ENCODE assay signal across 2 cellular contexts in the genomic region with DNA sequence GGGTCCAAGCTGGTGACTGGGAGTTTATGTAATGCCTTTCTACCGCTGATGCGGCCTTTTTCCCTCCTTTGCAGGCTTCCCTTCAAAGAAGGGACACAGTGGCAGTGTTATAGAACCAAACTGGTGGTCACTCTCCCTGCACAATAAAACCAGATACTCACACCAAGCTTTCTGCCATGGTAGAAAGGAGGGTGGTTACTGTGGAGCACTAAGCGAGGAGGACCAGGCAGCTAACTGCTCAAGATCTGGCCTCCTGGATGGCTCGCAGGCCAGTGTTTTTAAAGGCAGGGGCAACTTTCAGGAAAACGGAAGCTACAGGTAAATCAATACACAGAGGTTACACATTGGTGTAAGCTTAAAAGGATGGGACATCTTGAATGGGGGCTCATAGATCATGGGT.
TF ChIP-seq lines count a peak whose summit lies in the region.

No MANE protein-coding gene starts in this region.

TF ChIP-seq in HepG2, 621 proteins besides CTCF, POLR2A, EP300 and RAD21:
- no peak for TF ChIP-seq YEATS4 (CRISPR knock-in tag; IDR thresholded peaks at IDR 0.05; ENCODE audit: borderline replicate concordance)
- no peak for TF ChIP-seq KDM5B (CRISPR knock-in tag; IDR thresholded peaks at IDR 0.05; ENCODE audit: borderline replicate concordance)
- TF ChIP-seq, protein P1, sequence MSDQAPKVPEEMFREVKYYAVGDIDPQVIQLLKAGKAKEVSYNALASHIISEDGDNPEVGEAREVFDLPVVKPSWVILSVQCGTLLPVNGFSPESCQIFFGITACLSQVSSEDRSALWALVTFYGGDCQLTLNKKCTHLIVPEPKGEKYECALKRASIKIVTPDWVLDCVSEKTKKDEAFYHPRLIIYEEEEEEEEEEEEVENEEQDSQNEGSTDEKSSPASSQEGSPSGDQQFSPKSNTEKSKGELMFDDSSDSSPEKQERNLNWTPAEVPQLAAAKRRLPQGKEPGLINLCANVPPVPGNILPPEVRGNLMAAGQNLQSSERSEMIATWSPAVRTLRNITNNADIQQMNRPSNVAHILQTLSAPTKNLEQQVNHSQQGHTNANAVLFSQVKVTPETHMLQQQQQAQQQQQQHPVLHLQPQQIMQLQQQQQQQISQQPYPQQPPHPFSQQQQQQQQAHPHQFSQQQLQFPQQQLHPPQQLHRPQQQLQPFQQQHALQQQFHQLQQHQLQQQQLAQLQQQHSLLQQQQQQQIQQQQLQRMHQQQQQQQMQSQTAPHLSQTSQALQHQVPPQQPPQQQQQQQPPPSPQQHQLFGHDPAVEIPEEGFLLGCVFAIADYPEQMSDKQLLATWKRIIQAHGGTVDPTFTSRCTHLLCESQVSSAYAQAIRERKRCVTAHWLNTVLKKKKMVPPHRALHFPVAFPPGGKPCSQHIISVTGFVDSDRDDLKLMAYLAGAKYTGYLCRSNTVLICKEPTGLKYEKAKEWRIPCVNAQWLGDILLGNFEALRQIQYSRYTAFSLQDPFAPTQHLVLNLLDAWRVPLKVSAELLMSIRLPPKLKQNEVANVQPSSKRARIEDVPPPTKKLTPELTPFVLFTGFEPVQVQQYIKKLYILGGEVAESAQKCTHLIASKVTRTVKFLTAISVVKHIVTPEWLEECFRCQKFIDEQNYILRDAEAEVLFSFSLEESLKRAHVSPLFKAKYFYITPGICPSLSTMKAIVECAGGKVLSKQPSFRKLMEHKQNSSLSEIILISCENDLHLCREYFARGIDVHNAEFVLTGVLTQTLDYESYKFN (CRISPR knock-in tag; conservative IDR thresholded peaks at IDR 0.05), result peak; percentile 39; the same call in 1 of the 2 replicates
- peak; percentile 78 for TF ChIP-seq ZNF263 (CRISPR knock-in tag; IDR thresholded peaks at IDR 0.05)
- TF ChIP-seq, protein P2, sequence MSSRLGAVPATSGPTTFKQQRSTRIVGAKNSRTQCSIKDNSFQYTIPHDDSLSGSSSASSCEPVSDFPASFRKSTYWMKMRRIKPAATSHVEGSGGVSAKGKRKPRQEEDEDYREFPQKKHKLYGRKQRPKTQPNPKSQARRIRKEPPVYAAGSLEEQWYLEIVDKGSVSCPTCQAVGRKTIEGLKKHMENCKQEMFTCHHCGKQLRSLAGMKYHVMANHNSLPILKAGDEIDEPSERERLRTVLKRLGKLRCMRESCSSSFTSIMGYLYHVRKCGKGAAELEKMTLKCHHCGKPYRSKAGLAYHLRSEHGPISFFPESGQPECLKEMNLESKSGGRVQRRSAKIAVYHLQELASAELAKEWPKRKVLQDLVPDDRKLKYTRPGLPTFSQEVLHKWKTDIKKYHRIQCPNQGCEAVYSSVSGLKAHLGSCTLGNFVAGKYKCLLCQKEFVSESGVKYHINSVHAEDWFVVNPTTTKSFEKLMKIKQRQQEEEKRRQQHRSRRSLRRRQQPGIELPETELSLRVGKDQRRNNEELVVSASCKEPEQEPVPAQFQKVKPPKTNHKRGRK (CRISPR knock-in tag; IDR thresholded peaks at IDR 0.05), result no peak
- TF ChIP-seq, protein P3, sequence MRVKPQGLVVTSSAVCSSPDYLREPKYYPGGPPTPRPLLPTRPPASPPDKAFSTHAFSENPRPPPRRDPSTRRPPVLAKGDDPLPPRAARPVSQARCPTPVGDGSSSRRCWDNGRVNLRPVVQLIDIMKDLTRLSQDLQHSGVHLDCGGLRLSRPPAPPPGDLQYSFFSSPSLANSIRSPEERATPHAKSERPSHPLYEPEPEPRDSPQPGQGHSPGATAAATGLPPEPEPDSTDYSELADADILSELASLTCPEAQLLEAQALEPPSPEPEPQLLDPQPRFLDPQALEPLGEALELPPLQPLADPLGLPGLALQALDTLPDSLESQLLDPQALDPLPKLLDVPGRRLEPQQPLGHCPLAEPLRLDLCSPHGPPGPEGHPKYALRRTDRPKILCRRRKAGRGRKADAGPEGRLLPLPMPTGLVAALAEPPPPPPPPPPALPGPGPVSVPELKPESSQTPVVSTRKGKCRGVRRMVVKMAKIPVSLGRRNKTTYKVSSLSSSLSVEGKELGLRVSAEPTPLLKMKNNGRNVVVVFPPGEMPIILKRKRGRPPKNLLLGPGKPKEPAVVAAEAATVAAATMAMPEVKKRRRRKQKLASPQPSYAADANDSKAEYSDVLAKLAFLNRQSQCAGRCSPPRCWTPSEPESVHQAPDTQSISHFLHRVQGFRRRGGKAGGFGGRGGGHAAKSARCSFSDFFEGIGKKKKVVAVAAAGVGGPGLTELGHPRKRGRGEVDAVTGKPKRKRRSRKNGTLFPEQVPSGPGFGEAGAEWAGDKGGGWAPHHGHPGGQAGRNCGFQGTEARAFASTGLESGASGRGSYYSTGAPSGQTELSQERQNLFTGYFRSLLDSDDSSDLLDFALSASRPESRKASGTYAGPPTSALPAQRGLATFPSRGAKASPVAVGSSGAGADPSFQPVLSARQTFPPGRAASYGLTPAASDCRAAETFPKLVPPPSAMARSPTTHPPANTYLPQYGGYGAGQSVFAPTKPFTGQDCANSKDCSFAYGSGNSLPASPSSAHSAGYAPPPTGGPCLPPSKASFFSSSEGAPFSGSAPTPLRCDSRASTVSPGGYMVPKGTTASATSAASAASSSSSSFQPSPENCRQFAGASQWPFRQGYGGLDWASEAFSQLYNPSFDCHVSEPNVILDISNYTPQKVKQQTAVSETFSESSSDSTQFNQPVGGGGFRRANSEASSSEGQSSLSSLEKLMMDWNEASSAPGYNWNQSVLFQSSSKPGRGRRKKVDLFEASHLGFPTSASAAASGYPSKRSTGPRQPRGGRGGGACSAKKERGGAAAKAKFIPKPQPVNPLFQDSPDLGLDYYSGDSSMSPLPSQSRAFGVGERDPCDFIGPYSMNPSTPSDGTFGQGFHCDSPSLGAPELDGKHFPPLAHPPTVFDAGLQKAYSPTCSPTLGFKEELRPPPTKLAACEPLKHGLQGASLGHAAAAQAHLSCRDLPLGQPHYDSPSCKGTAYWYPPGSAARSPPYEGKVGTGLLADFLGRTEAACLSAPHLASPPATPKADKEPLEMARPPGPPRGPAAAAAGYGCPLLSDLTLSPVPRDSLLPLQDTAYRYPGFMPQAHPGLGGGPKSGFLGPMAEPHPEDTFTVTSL (CRISPR knock-in tag; IDR thresholded peaks at IDR 0.05; ENCODE audit: borderline replicate concordance), result peak; percentile 20; the same call in 1 of the 2 replicates
- TF ChIP-seq ZBTB38 (CRISPR knock-in tag; IDR thresholded peaks at IDR 0.05), result no peak
- 0 out of 2 replicates have a peak, but pooled peaks have one; percentile 14 for TF ChIP-seq BCL6 (CRISPR knock-in tag; IDR thresholded peaks at IDR 0.05)

TF ChIP-seq in H1, 55 proteins besides CTCF, POLR2A, EP300 and RAD21:
- TF ChIP-seq KDM1A (IDR thresholded peaks at IDR 0.05; ENCODE audit: borderline replicate concordance, low read length), result no peak
- no peak for TF ChIP-seq RNF2 (IDR thresholded peaks at IDR 0.05; ENCODE audit: borderline replicate concordance, low read depth, low read length, missing control alignments, poor library complexity, severe bottlenecking)
- TF ChIP-seq SP1 (IDR thresholded peaks at IDR 0.05; ENCODE audit: low read depth, low read length), result no peak
- no peak for TF ChIP-seq POLR2AphosphoS5 (IDR thresholded peaks at IDR 0.05; ENCODE audit: low read depth, low read length)
- TF ChIP-seq JUN (IDR thresholded peaks at IDR 0.05; ENCODE audit: low read depth, low read length), result no peak
- TF ChIP-seq, protein P4, sequence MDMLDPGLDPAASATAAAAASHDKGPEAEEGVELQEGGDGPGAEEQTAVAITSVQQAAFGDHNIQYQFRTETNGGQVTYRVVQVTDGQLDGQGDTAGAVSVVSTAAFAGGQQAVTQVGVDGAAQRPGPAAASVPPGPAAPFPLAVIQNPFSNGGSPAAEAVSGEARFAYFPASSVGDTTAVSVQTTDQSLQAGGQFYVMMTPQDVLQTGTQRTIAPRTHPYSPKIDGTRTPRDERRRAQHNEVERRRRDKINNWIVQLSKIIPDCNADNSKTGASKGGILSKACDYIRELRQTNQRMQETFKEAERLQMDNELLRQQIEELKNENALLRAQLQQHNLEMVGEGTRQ (IDR thresholded peaks at IDR 0.05; ENCODE audit: low read length), result no peak
- no peak for TF ChIP-seq SP4 (IDR thresholded peaks at IDR 0.05; ENCODE audit: low read length)
- no peak for TF ChIP-seq SP2 (IDR thresholded peaks at IDR 0.05; ENCODE audit: low read length)
- TF ChIP-seq GABPA (IDR thresholded peaks at IDR 0.05; ENCODE audit: borderline replicate concordance, insufficient read depth, low read length), result no peak
- no peak for TF ChIP-seq CBX8 (IDR thresholded peaks at IDR 0.05; ENCODE audit: borderline replicate concordance, low read depth, low read length)
